In genomic region chr1:59673575-59674467, GRCh38 we compare ENCODE assay signal across 13 cellular contexts.
DNase-seq lines count a peak whose midpoint lies in the region; TF ChIP-seq lines count a peak whose summit lies in the region.
"Had no signal": no experiment of that assay in that cellular context is flagged by ENCODE, and none has a peak within 500 bp of the region (broad histone marks: within the 10 kb centered on the region; RNA-seq: fewer than 3 reads in every experiment).

No MANE protein-coding gene starts in this region.

- no peaks in the 10 kb centered on the region for H3K27me3 Mint-ChIP-seq in progenitor cell of endocrine pancreas
- no peaks in the 10 kb centered on the region for H3K27me3 Mint-ChIP-seq in activated CD4-positive, alpha-beta memory T cell treated with anti-CD3 and anti-CD28 coated beads for 36 hours

- TF ChIP-seq CTCF in Peyer's patch (IDR thresholded peaks at IDR 0.05) = no peak
- no peak for TF ChIP-seq CTCF in right atrium auricular region (IDR thresholded peaks at IDR 0.05)
- TF ChIP-seq CTCF in progenitor cell of endocrine pancreas (IDR thresholded peaks at IDR 0.05; ENCODE audit: unreplicated experiment) = no peak

- H3K27ac ChIP-seq in ACC112 (ENCODE audit: low read depth, low read length) (peak overlapping the region; percentile 61), Peyer's patch (peak overlapping the region; percentile 6 to 29 (median 12)), right atrium auricular region (peak overlapping the region; percentile 12 to 70)

- H3K4me1 Mint-ChIP-seq in progenitor cell of endocrine pancreas (ENCODE audit: low read depth) = peaks cover 41% of the 10 kb centered on the region
- no peaks in the 10 kb centered on the region for H3K4me1 Mint-ChIP-seq in activated CD4-positive, alpha-beta memory T cell treated with anti-CD3 and anti-CD28 coated beads for 36 hours (ENCODE audit: low read depth)

- H3K27me3 ChIP-seq in ACC112 (ENCODE audit: insufficient read depth, low read length) (no peaks in the 10 kb centered on the region), Peyer's patch (no peaks in the 10 kb centered on the region), right atrium auricular region (no peaks in the 10 kb centered on the region)
- H3K27me3 ChIP-seq: dorsolateral prefrontal cortex had no signal

- H3K9me3 ChIP-seq in Peyer's patch = no peaks in the 10 kb centered on the region
- no peaks in the 10 kb centered on the region for H3K9me3 ChIP-seq in right atrium auricular region

- peak overlapping the region; percentile 27 for H3K27ac Mint-ChIP-seq in progenitor cell of endocrine pancreas
- no peak overlapping the region for H3K27ac Mint-ChIP-seq in activated CD4-positive, alpha-beta memory T cell treated with anti-CD3 and anti-CD28 coated beads for 36 hours

- DNase-seq in Peyer's patch = no peak
- no peak for DNase-seq in right atrium auricular region (ENCODE audit: low spot score)
- no peak for DNase-seq in progenitor cell of endocrine pancreas (ENCODE audit: low spot score, unreplicated experiment)
- no peak for DNase-seq in SKM-1 (lab: John Stamatoyannopoulos, UW; ENCODE audit: unreplicated experiment)
- DNase-seq in activated CD4-positive, alpha-beta memory T cell treated with anti-CD3 and anti-CD28 coated beads for 36 hours = no peak
- no peak for DNase-seq in NCI-H1105 treated with DMSO at 0.1 percent for 48 hours (lab: John Stamatoyannopoulos, UW)
- DNase-seq in stimulated activated naive CD4-positive, alpha-beta T cell treated with Interleukin-2 at 50 U/mL for 16 hours (lab: John Stamatoyannopoulos, UW) = no peak
- DNase-seq: activated CD4-positive, CD25-positive, alpha-beta regulatory T cell treated with anti-CD3 and anti-CD28 coated beads, Interleukin-2, amount 50 U/mL, for 72 hours; activated effector memory CD4-positive, alpha-beta T cell treated with Interleukin-2 at 50 U/mL for 16 hours; dorsolateral prefrontal cortex; NCI-H1694 treated with DMSO at 0.1 percent for 48 hours; SHP77 had no signal

- peaks cover 4% of the 10 kb centered on the region for H3K9me3 Mint-ChIP-seq in progenitor cell of endocrine pancreas (ENCODE audit: low read depth)
- no peaks in the 10 kb centered on the region for H3K9me3 Mint-ChIP-seq in activated CD4-positive, alpha-beta memory T cell treated with anti-CD3 and anti-CD28 coated beads for 36 hours

- H3K4me3 Mint-ChIP-seq in progenitor cell of endocrine pancreas (ENCODE audit: low read depth) = no peak overlapping the region
- H3K4me3 Mint-ChIP-seq in activated CD4-positive, alpha-beta memory T cell treated with anti-CD3 and anti-CD28 coated beads for 36 hours = no peak overlapping the region

- H2AFZ ChIP-seq in ACC112 (ENCODE audit: low read length, unreplicated experiment) = no peak overlapping the region

- no peaks in the 10 kb centered on the region for H3K36me3 Mint-ChIP-seq in progenitor cell of endocrine pancreas (ENCODE audit: insufficient read depth)
- H3K36me3 Mint-ChIP-seq in activated CD4-positive, alpha-beta memory T cell treated with anti-CD3 and anti-CD28 coated beads for 36 hours = no peaks in the 10 kb centered on the region

- H3K36me3 ChIP-seq in ACC112 (ENCODE audit: insufficient read depth, low read length) (peaks cover 17% of the 10 kb centered on the region; the same call in 1 of the 2 replicates), Peyer's patch (no peaks in the 10 kb centered on the region), right atrium auricular region (no peaks in the 10 kb centered on the region)

- POLR2A ChIA-PET in activated CD4-positive, alpha-beta memory T cell treated with anti-CD3 and anti-CD28 coated beads for 36 hours (lab: Charles Lee) = no interaction called here

- H3K79me2 ChIP-seq in ACC112 (ENCODE audit: control insufficient read depth, insufficient read depth, low read length, unreplicated experiment) = no peaks in the 10 kb centered on the region

- CTCF ChIA-PET in activated CD4-positive, alpha-beta memory T cell treated with anti-CD3 and anti-CD28 coated beads for 36 hours (lab: Charles Lee) = interaction anchor here (1.2 to 1.8 kb wide), 2 partner anchors 25 to 26 kb away, joined by 4 read pairs; no protein-coding TSS in a partner anchor

- intact Hi-C loops in activated CD4-positive, alpha-beta memory T cell treated with anti-CD3 and anti-CD28 coated beads for 36 hours (cut with micrococcal nuclease) = no loop called here

- H3K4me1 ChIP-seq in ACC112 (ENCODE audit: control insufficient read depth, insufficient read depth, low read length, unreplicated experiment) (peaks cover 43% of the 10 kb centered on the region), Peyer's patch (peaks cover 0 to 5% (median 0%) of the 10 kb centered on the region in 4 donors), right atrium auricular region (peaks cover 0 to 55% of the 10 kb centered on the region in 2 donors)

- H3K4me3 ChIP-seq in ACC112 (ENCODE audit: low read depth, low read length) (no peak overlapping the region), Peyer's patch (no peak overlapping the region), right atrium auricular region (no peak overlapping the region)
- H3K4me3 ChIP-seq: dorsolateral prefrontal cortex had no signal

- no peak for TF ChIP-seq POLR2A in Peyer's patch (IDR thresholded peaks at IDR 0.05)
